In the genomic region with DNA sequence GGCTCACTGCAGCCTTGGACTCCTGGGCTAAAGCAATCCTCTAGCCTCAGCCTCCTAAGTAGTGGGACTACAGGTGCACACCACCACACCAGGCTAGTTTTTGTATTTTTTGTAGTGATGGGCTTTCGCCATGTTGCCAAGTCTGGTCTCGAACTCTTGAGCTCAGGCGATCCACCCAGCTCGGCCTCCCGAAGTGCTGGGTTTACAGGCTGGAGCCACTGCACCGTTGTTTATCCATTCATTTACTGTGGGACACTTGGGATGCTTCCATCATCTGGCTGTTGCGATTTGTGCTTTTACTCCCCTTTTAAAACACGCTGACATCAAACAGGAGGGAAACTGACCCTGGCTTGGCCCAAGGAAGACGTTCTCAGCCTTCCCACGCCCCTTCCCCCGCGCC, we compare ENCODE assay signal across 15 cellular contexts. TPM values are rescaled to one million over a fixed set of nuclear protein-coding genes. Genes with fewer than 3 reads are reported as not detected.
DNase-seq lines count a peak whose midpoint lies in the region; ATAC-seq and TF ChIP-seq lines count a peak whose summit lies in the region.
"Had no signal": no experiment of that assay in that cellular context is flagged by ENCODE, and none has a peak within 500 bp of the region (broad histone marks: within the 10 kb centered on the region; RNA-seq: fewer than 3 reads in every experiment).

No MANE protein-coding gene starts in this region.

- H3K9me3 Mint-ChIP-seq in natural killer cell (peaks cover 0 to 5% of the 10 kb centered on the region in 2 donors), neural progenitor cell (no peaks in the 10 kb centered on the region)
- H3K9me3 Mint-ChIP-seq in natural killer cell treated with Interleukin-12 subunit alpha and Interleukin-12 subunit beta and Interleukin-15 and Interleukin-18, amount 100 ng/mL, for 72 hours = no peaks in the 10 kb centered on the region
- H3K9me3 Mint-ChIP-seq in activated T-helper 17 cell treated with anti-CD3 and anti-CD28 coated beads, Interleukin-2, amount 50 U/mL, for 72 hours = no peaks in the 10 kb centered on the region

- H2AFZ ChIP-seq in neural progenitor cell (replicated peaks) = no peak overlapping the region

- H3K27ac Mint-ChIP-seq in natural killer cell (no peak overlapping the region), neural progenitor cell (no peak overlapping the region)
- no peak overlapping the region for H3K27ac Mint-ChIP-seq in natural killer cell treated with Interleukin-12 subunit alpha and Interleukin-12 subunit beta and Interleukin-15 and Interleukin-18, amount 100 ng/mL, for 72 hours
- H3K27ac Mint-ChIP-seq in activated T-helper 17 cell treated with anti-CD3 and anti-CD28 coated beads, Interleukin-2, amount 50 U/mL, for 72 hours = peak overlapping the region; percentile 35
- H3K27ac Mint-ChIP-seq: IgD-negative memory B cell had no signal

- H3K4me1 Mint-ChIP-seq in natural killer cell = peaks cover 9 to 24% of the 10 kb centered on the region in 2 donors
- H3K4me1 Mint-ChIP-seq in natural killer cell treated with Interleukin-12 subunit alpha and Interleukin-12 subunit beta and Interleukin-15 and Interleukin-18, amount 100 ng/mL, for 72 hours (ENCODE audit: low read depth in 2 of 2) = peaks cover 12 to 20% of the 10 kb centered on the region in 2 donors
- H3K4me1 Mint-ChIP-seq in activated T-helper 17 cell treated with anti-CD3 and anti-CD28 coated beads, Interleukin-2, amount 50 U/mL, for 72 hours = peaks cover 10% of the 10 kb centered on the region
- peaks cover 30% of the 10 kb centered on the region for H3K4me1 Mint-ChIP-seq in neural progenitor cell

- H3K4me3 Mint-ChIP-seq in natural killer cell = peak overlapping the region; percentile 9
- no peak overlapping the region for H3K4me3 Mint-ChIP-seq in natural killer cell treated with Interleukin-12 subunit alpha and Interleukin-12 subunit beta and Interleukin-15 and Interleukin-18, amount 100 ng/mL, for 72 hours
- H3K4me3 Mint-ChIP-seq in activated T-helper 17 cell treated with anti-CD3 and anti-CD28 coated beads, Interleukin-2, amount 50 U/mL, for 72 hours = no peak overlapping the region
- H3K4me3 Mint-ChIP-seq in neural progenitor cell = peak overlapping the region; percentile 6

- H3K9me3 ChIP-seq in neural progenitor cell (ENCODE audit: low read depth) = no peaks in the 10 kb centered on the region

- H3K27me3 Mint-ChIP-seq in natural killer cell (ENCODE audit: low read depth in 2 of 2) (peaks cover 19 to 25% of the 10 kb centered on the region in 2 donors), neural progenitor cell (ENCODE audit: insufficient read depth, low read depth) (peaks cover 6% of the 10 kb centered on the region)
- peaks cover 13 to 25% of the 10 kb centered on the region in 2 donors for H3K27me3 Mint-ChIP-seq in natural killer cell treated with Interleukin-12 subunit alpha and Interleukin-12 subunit beta and Interleukin-15 and Interleukin-18, amount 100 ng/mL, for 72 hours
- peaks cover 15% of the 10 kb centered on the region for H3K27me3 Mint-ChIP-seq in activated T-helper 17 cell treated with anti-CD3 and anti-CD28 coated beads, Interleukin-2, amount 50 U/mL, for 72 hours

- H3K4me3 ChIP-seq in neural progenitor cell = no peak overlapping the region

- H3K9ac ChIP-seq in neural progenitor cell = no peak overlapping the region

- ATAC-seq in natural killer cell (no peak), HG02970 (IDR thresholded peaks at IDR 0.05; ENCODE audit: low FRiP score, unreplicated experiment) (no peak), GM21447 (IDR thresholded peaks at IDR 0.05; ENCODE audit: unreplicated experiment) (no peak)
- no peak for ATAC-seq in natural killer cell treated with Interleukin-12 subunit alpha and Interleukin-12 subunit beta and Interleukin-15 and Interleukin-18, amount 100 ng/mL, for 72 hours
- ATAC-seq in activated T-helper 17 cell treated with anti-CD3 and anti-CD28 coated beads, Interleukin-2, amount 50 U/mL, for 72 hours (replicated peaks) = no peak

- H3F3A ChIP-seq in neural progenitor cell (ENCODE audit: low read depth) = no peaks in the 10 kb centered on the region

- H3K27me3 ChIP-seq in neural progenitor cell = peaks cover 35% of the 10 kb centered on the region

- H4K20me1 ChIP-seq in neural progenitor cell (ENCODE audit: low read depth) = no peaks in the 10 kb centered on the region

- DNase-seq in natural killer cell (no peak), neural progenitor cell (ENCODE audit: low spot score) (no peak), NCI-H446 treated with DMSO at 0.1 percent for 48 hours (lab: John Stamatoyannopoulos, UW) (no peak)
- DNase-seq in natural killer cell treated with Interleukin-12 subunit alpha and Interleukin-12 subunit beta and Interleukin-15 and Interleukin-18, amount 100 ng/mL, for 72 hours (ENCODE audit: low spot score) = no peak
- DNase-seq: ACHN, BE2C, Calu3, DMS 273 treated with DMSO at 0.1 percent for 48 hours, HCEC 1CT, KG1 had no signal

- H3K27ac ChIP-seq in neural progenitor cell = no peak overlapping the region
- H3K27ac ChIP-seq: C4-2B had no signal

- TF ChIP-seq CTCF in natural killer cell (IDR thresholded peaks at IDR 0.05) (no peak), neural progenitor cell (IDR thresholded peaks at IDR 0.05) (no peak)

- intact Hi-C loops in natural killer cell (cut with micrococcal nuclease) = no loop called here

- H3K4me2 ChIP-seq in neural progenitor cell = no peak overlapping the region

- no peaks in the 10 kb centered on the region for H3K79me2 ChIP-seq in neural progenitor cell (ENCODE audit: low read depth)

- no peaks in the 10 kb centered on the region for H3K4me1 ChIP-seq in neural progenitor cell
- H3K4me1 ChIP-seq: BE2C had no signal

- H3K36me3 Mint-ChIP-seq in natural killer cell (peaks cover 7% of the 10 kb centered on the region), neural progenitor cell (no peaks in the 10 kb centered on the region)
- H3K36me3 Mint-ChIP-seq in natural killer cell treated with Interleukin-12 subunit alpha and Interleukin-12 subunit beta and Interleukin-15 and Interleukin-18, amount 100 ng/mL, for 72 hours = peaks cover 6% of the 10 kb centered on the region
- no peaks in the 10 kb centered on the region for H3K36me3 Mint-ChIP-seq in activated T-helper 17 cell treated with anti-CD3 and anti-CD28 coated beads, Interleukin-2, amount 50 U/mL, for 72 hours (ENCODE audit: low read depth)
- H3K36me3 Mint-ChIP-seq: IgD-negative memory B cell had no signal

- H3K36me3 ChIP-seq in neural progenitor cell = no peaks in the 10 kb centered on the region
- H3K36me3 ChIP-seq: BE2C had no signal

RNA-seq across cellular contexts. Expression of a gene that starts 30.5 kb away (rescaled TPM):
- total RNA-seq in natural killer cell = 1 to 10 TPM; 3.1 to 8.7 (median 6.5) TPM
- 1 to 10 TPM in 1 of 2 donors, under 1 TPM in 1; 0.93 to 1.2 TPM for total RNA-seq in natural killer cell treated with Interleukin-12 subunit alpha and Interleukin-12 subunit beta and Interleukin-15 and Interleukin-18, amount 100 ng/mL, for 72 hours
- 10 to 100 TPM in 1 of 2 donors, 1 to 10 TPM in 1; 1.3 to 11.8 TPM for total RNA-seq in activated T-helper 17 cell treated with anti-CD3 and anti-CD28 coated beads, Interleukin-2, amount 50 U/mL, for 72 hours
- total RNA-seq in neural progenitor cell (ENCODE audit: low replicate concordance) = 11.0 and 23.6 TPM in 2 replicates

RNA-seq across cellular contexts. Expression of a gene that starts 46.7 kb away (rescaled TPM):
- 10 to 100 TPM; 47.0 to 51.6 (median 48.6) TPM for total RNA-seq in natural killer cell
- 10 to 100 TPM; 54.6 to 67.6 TPM for total RNA-seq in natural killer cell treated with Interleukin-12 subunit alpha and Interleukin-12 subunit beta and Interleukin-15 and Interleukin-18, amount 100 ng/mL, for 72 hours
- total RNA-seq in activated T-helper 17 cell treated with anti-CD3 and anti-CD28 coated beads, Interleukin-2, amount 50 U/mL, for 72 hours = 10 to 100 TPM; 31.3 to 36.3 TPM
- total RNA-seq in neural progenitor cell (ENCODE audit: low replicate concordance) = 8.8 and 18.3 TPM in 2 replicates

RNA-seq across cellular contexts. Expression of a gene that starts 51.9 kb away (rescaled TPM):
- total RNA-seq in natural killer cell = 10 to 100 TPM; 12.1 to 26.1 (median 17.6) TPM
- 100 to 1,000 TPM in 1 of 2 donors, 10 to 100 TPM in 1; 68.4 to 118 TPM for total RNA-seq in natural killer cell treated with Interleukin-12 subunit alpha and Interleukin-12 subunit beta and Interleukin-15 and Interleukin-18, amount 100 ng/mL, for 72 hours
- total RNA-seq in activated T-helper 17 cell treated with anti-CD3 and anti-CD28 coated beads, Interleukin-2, amount 50 U/mL, for 72 hours = 10 to 100 TPM; 26.9 to 55.2 TPM
- total RNA-seq in neural progenitor cell (ENCODE audit: low replicate concordance) = 31.3 and 40.7 TPM in 2 replicates

Comparison
In these comparisons a context has a peak if more than half of its experiments do, and no peak if none do; other contexts are left out.
1. H3K4me3 Mint-ChIP-seq: peak in natural killer cell (single experiment) and neural progenitor cell (single experiment); none in natural killer cell treated with Interleukin-12 subunit alpha and Interleukin-12 subunit beta and Interleukin-15 and Interleukin-18, amount 100 ng/mL, for 72 hours (single experiment) and activated T-helper 17 cell treated with anti-CD3 and anti-CD28 coated beads, Interleukin-2, amount 50 U/mL, for 72 hours (single experiment).